ENCODE assay signal across 9 cellular contexts in genomic region chr19:8831373-8831772, GRCh38. TPM values are rescaled to one million over a fixed set of nuclear protein-coding genes. Genes with fewer than 3 reads are reported as not detected.
DNase-seq lines count a peak whose midpoint lies in the region; ATAC-seq and TF ChIP-seq lines count a peak whose summit lies in the region.
"Had no signal": no experiment of that assay in that cellular context is flagged by ENCODE, and none has a peak within 500 bp of the region (broad histone marks: within the 10 kb centered on the region; RNA-seq: fewer than 3 reads in every experiment).

No MANE protein-coding gene starts in this region.

- H3K27me3 Mint-ChIP-seq in IgD-negative memory B cell (no peaks in the 10 kb centered on the region), naive B cell (no peaks in the 10 kb centered on the region)

- TF ChIP-seq CTCF in cardiac fibroblast (IDR thresholded peaks at IDR 0.05; ENCODE audit: low read depth, low read length), result no peak

- no peak for ATAC-seq in naive B cell (ENCODE audit: low read depth in 2 of 2)
- ATAC-seq in HG03135 (IDR thresholded peaks at IDR 0.05; ENCODE audit: unreplicated experiment), result no peak
- no peak for ATAC-seq in HG03439 (IDR thresholded peaks at IDR 0.05; ENCODE audit: unreplicated experiment)

- H3K36me3 Mint-ChIP-seq in IgD-negative memory B cell, result peaks cover 8% of the 10 kb centered on the region
- H3K36me3 Mint-ChIP-seq in naive B cell, result peaks cover 0 to 5% of the 10 kb centered on the region in 2 donors

- H3K4me3 ChIP-seq in cardiac fibroblast (replicated peaks in 1 of 2; ENCODE audit: low read depth in 2 of 2, low read length in 2 of 2), result peak overlapping the region; percentile 76 to 83

- DNase-seq in AG08395 (ENCODE audit: low spot score) (peak; percentile 2), cardiac fibroblast (ENCODE audit: low read depth in 2 of 2) (no peak), naive B cell (no peak), mucosa of gallbladder (ENCODE audit: low spot score) (no peak), NCI-H748 (lab: John Stamatoyannopoulos, UW; ENCODE audit: unreplicated experiment) (no peak)

- H3K4me1 Mint-ChIP-seq in IgD-negative memory B cell (peaks cover 0 to 8% (median 6%) of the 10 kb centered on the region in 3 donors), naive B cell (peaks cover 0 to 19% (median 0%) of the 10 kb centered on the region in 3 donors)

- H3K27ac Mint-ChIP-seq in IgD-negative memory B cell (peak overlapping the region in 2 of 3 donors; percentile 71 to 89), naive B cell (peak overlapping the region; percentile 78 to 97 (median 90))

- peaks cover 0 to 7% (median 6%) of the 10 kb centered on the region in 3 donors for H3K9me3 Mint-ChIP-seq in IgD-negative memory B cell
- H3K9me3 Mint-ChIP-seq in naive B cell, result peaks cover 0 to 14% (median 9%) of the 10 kb centered on the region in 7 donors

- H3K4me3 Mint-ChIP-seq in IgD-negative memory B cell (peak overlapping the region; percentile 87 to 97 (median 92)), naive B cell (peak overlapping the region; percentile 81 to 98 (median 93))

RNA-seq across cellular contexts. Expression of gene ZNF558, which starts 0.7 kb away (rescaled TPM):
- polyA plus RNA-seq in IgD-negative memory B cell, result 7.9 TPM
- 10 to 100 TPM in 3 of 6 donors, 1 to 10 TPM in 2, not detected in 1; 4.8 to 12.0 (median 10.2) TPM for polyA plus RNA-seq in naive B cell (ENCODE audit: low read depth in 6 of 6)
- 27.9 TPM for total RNA-seq in mucosa of gallbladder

RNA-seq across cellular contexts. Expression of gene MBD3L1, which starts 0.8 kb away (rescaled TPM):
- not detected for polyA plus RNA-seq in IgD-negative memory B cell
- polyA plus RNA-seq in naive B cell (ENCODE audit: low read depth in 6 of 6), result not detected
- not detected for total RNA-seq in mucosa of gallbladder
- total RNA-seq: pulmonary artery endothelial cell had no signal
